Comparison of ENCODE assay signal across 1 cellular context in the genomic region with DNA sequence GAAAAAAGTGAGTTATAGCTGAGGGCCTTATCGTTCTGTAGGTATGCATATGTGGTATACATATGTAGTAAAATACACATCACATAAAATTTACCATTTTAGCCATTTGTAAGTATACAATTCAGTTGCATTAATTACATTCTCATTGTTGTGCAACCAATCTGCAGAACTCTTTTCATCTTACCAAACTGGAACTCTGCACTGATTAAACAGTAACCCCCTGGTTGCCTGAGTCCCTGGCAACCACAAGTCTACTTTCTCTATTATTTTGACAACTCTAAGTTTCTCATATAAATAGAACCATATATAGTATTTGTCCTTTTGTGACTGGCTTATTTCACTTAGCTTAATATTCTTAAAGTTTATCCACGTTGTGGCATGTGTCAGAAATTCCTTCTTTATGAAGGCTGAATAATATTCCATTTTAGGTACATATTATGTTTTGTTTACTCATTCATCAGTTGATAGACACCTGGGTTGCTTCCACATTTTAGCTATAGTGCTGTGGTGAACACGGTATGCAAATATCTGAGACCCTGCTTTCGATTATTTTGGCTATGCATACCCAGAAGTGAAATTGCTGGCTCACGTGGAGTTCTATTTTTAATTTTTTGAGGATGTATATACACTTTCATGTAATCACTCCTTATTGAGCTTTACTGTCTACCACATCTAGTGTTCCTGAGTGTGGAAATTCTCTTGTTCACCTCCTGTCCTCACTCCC.
TF ChIP-seq lines count a peak whose summit lies in the region.

No MANE protein-coding gene starts in this region.

TF ChIP-seq in GM12878, 131 proteins besides CTCF, POLR2A, EP300 and RAD21 (continued from another document and continues in another):
- TF ChIP-seq MYB (IDR thresholded peaks at IDR 0.05; ENCODE audit: borderline replicate concordance, low read depth, low read length) (no peak), CHD4 (IDR thresholded peaks at IDR 0.05) (no peak), SREBF1 (IDR thresholded peaks at IDR 0.05; ENCODE audit: low read length) (no peak), NR2F1 (conservative IDR thresholded peaks at IDR 0.05) (no peak), SMAD1 (IDR thresholded peaks at IDR 0.05; ENCODE audit: low read depth, partially characterized antibody) (no peak), RCOR1 (conservative IDR thresholded peaks at IDR 0.05; ENCODE audit: low read depth, low read length) (no peak), KLF5 (IDR thresholded peaks at IDR 0.05; ENCODE audit: partially characterized antibody) (no peak), ASH2L (IDR thresholded peaks at IDR 0.05; ENCODE audit: borderline replicate concordance, low read depth) (0 out of 2 replicates have a peak, but pooled peaks have one; percentile 37), RUNX3 (IDR thresholded peaks at IDR 0.05; ENCODE audit: low read length) (peak; percentile 53), CEBPB (IDR thresholded peaks at IDR 0.05; ENCODE audit: borderline replicate concordance in 1 of 2, low read depth in 2 of 2, low read length in 2 of 2) (peak in 1 of 2 experiments; percentile 29; a peak in 1 of 4 replicates), CHD1 (IDR thresholded peaks at IDR 0.05; ENCODE audit: low read depth, low read length) (no peak), FOXM1 (IDR thresholded peaks at IDR 0.05; ENCODE audit: low read depth, low read length) (no peak), SP1 (IDR thresholded peaks at IDR 0.05; ENCODE audit: low read depth, low read length) (no peak), TCF7 (IDR thresholded peaks at IDR 0.05; ENCODE audit: borderline replicate concordance) (no peak), PAX8 (IDR thresholded peaks at IDR 0.05) (no peak), ZNF24 (IDR thresholded peaks at IDR 0.05) (no peak), MEF2B (IDR thresholded peaks at IDR 0.05; ENCODE audit: partially characterized antibody, poor library complexity, severe bottlenecking) (peak; percentile 50), CBX3 (IDR thresholded peaks at IDR 0.05; ENCODE audit: borderline replicate concordance, low read depth) (no peak), EGR1 (IDR thresholded peaks at IDR 0.05; ENCODE audit: borderline replicate concordance in 1 of 2, low read depth in 2 of 2, low read length in 2 of 2) (no peak), YBX1 (IDR thresholded peaks at IDR 0.05) (no peak), CREB1 (IDR thresholded peaks at IDR 0.05; ENCODE audit: low read depth) (no peak), BMI1 (IDR thresholded peaks at IDR 0.05; ENCODE audit: borderline replicate concordance) (no peak), KAT2A (conservative IDR thresholded peaks at IDR 0.05; ENCODE audit: control insufficient read depth, low read depth, low read length) (no peak), TARDBP (IDR thresholded peaks at IDR 0.05; ENCODE audit: borderline replicate concordance) (no peak), MYC (IDR thresholded peaks at IDR 0.05; ENCODE audit: insufficient read depth, insufficient read length, insufficient replicate concordance, low read length, severe bottlenecking) (no peak), POLR2AphosphoS5 (IDR thresholded peaks at IDR 0.05; ENCODE audit: low read length) (no peak), FOS (IDR thresholded peaks at IDR 0.05; ENCODE audit: borderline replicate concordance, extremely low read depth, insufficient read length) (no peak), PAX5 (IDR thresholded peaks at IDR 0.05; ENCODE audit: borderline replicate concordance, low read depth, low read length) (no peak), RBBP5 (conservative IDR thresholded peaks at IDR 0.05) (no peak), YY1 (IDR thresholded peaks at IDR 0.05; ENCODE audit: low read depth, low read length) (no peak), RELA (IDR thresholded peaks at IDR 0.05; ENCODE audit: borderline replicate concordance, partially characterized antibody) (no peak), JUND (IDR thresholded peaks at IDR 0.05; ENCODE audit: low read depth, low read length) (no peak)
- TF ChIP-seq, protein P1, sequence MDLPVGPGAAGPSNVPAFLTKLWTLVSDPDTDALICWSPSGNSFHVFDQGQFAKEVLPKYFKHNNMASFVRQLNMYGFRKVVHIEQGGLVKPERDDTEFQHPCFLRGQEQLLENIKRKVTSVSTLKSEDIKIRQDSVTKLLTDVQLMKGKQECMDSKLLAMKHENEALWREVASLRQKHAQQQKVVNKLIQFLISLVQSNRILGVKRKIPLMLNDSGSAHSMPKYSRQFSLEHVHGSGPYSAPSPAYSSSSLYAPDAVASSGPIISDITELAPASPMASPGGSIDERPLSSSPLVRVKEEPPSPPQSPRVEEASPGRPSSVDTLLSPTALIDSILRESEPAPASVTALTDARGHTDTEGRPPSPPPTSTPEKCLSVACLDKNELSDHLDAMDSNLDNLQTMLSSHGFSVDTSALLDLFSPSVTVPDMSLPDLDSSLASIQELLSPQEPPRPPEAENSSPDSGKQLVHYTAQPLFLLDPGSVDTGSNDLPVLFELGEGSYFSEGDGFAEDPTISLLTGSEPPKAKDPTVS (IDR thresholded peaks at IDR 0.05; ENCODE audit: low read depth, low read length) = no peak
- TF ChIP-seq, protein P2, sequence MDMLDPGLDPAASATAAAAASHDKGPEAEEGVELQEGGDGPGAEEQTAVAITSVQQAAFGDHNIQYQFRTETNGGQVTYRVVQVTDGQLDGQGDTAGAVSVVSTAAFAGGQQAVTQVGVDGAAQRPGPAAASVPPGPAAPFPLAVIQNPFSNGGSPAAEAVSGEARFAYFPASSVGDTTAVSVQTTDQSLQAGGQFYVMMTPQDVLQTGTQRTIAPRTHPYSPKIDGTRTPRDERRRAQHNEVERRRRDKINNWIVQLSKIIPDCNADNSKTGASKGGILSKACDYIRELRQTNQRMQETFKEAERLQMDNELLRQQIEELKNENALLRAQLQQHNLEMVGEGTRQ (IDR thresholded peaks at IDR 0.05; ENCODE audit: borderline replicate concordance, low read depth, low read length) = no peak
- TF ChIP-seq, protein P3, sequence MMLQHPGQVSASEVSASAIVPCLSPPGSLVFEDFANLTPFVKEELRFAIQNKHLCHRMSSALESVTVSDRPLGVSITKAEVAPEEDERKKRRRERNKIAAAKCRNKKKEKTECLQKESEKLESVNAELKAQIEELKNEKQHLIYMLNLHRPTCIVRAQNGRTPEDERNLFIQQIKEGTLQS (IDR thresholded peaks at IDR 0.05; ENCODE audit: borderline replicate concordance, extremely low read depth, low read depth, low read length) = no peak
- TF ChIP-seq, protein P4, sequence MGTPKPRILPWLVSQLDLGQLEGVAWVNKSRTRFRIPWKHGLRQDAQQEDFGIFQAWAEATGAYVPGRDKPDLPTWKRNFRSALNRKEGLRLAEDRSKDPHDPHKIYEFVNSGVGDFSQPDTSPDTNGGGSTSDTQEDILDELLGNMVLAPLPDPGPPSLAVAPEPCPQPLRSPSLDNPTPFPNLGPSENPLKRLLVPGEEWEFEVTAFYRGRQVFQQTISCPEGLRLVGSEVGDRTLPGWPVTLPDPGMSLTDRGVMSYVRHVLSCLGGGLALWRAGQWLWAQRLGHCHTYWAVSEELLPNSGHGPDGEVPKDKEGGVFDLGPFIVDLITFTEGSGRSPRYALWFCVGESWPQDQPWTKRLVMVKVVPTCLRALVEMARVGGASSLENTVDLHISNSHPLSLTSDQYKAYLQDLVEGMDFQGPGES (IDR thresholded peaks at IDR 0.05) = no peak
- TF ChIP-seq, protein P5, sequence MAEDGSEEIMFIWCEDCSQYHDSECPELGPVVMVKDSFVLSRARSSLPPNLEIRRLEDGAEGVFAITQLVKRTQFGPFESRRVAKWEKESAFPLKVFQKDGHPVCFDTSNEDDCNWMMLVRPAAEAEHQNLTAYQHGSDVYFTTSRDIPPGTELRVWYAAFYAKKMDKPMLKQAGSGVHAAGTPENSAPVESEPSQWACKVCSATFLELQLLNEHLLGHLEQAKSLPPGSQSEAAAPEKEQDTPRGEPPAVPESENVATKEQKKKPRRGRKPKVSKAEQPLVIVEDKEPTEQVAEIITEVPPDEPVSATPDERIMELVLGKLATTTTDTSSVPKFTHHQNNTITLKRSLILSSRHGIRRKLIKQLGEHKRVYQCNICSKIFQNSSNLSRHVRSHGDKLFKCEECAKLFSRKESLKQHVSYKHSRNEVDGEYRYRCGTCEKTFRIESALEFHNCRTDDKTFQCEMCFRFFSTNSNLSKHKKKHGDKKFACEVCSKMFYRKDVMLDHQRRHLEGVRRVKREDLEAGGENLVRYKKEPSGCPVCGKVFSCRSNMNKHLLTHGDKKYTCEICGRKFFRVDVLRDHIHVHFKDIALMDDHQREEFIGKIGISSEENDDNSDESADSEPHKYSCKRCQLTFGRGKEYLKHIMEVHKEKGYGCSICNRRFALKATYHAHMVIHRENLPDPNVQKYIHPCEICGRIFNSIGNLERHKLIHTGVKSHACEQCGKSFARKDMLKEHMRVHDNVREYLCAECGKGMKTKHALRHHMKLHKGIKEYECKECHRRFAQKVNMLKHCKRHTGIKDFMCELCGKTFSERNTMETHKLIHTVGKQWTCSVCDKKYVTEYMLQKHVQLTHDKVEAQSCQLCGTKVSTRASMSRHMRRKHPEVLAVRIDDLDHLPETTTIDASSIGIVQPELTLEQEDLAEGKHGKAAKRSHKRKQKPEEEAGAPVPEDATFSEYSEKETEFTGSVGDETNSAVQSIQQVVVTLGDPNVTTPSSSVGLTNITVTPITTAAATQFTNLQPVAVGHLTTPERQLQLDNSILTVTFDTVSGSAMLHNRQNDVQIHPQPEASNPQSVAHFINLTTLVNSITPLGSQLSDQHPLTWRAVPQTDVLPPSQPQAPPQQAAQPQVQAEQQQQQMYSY (CRISPR knock-in tag; IDR thresholded peaks at IDR 0.05) = no peak
- TF ChIP-seq, protein P6, sequence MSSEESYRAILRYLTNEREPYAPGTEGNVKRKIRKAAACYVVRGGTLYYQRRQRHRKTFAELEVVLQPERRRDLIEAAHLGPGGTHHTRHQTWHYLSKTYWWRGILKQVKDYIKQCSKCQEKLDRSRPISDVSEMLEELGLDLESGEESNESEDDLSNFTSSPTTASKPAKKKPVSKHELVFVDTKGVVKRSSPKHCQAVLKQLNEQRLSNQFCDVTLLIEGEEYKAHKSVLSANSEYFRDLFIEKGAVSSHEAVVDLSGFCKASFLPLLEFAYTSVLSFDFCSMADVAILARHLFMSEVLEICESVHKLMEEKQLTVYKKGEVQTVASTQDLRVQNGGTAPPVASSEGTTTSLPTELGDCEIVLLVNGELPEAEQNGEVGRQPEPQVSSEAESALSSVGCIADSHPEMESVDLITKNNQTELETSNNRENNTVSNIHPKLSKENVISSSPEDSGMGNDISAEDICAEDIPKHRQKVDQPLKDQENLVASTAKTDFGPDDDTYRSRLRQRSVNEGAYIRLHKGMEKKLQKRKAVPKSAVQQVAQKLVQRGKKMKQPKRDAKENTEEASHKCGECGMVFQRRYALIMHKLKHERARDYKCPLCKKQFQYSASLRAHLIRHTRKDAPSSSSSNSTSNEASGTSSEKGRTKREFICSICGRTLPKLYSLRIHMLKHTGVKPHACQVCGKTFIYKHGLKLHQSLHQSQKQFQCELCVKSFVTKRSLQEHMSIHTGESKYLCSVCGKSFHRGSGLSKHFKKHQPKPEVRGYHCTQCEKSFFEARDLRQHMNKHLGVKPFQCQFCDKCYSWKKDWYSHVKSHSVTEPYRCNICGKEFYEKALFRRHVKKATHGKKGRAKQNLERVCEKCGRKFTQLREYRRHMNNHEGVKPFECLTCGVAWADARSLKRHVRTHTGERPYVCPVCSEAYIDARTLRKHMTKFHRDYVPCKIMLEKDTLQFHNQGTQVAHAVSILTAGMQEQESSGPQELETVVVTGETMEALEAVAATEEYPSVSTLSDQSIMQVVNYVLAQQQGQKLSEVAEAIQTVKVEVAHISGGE (CRISPR knock-in tag; IDR thresholded peaks at IDR 0.05) = no peak
- TF ChIP-seq, protein P7, sequence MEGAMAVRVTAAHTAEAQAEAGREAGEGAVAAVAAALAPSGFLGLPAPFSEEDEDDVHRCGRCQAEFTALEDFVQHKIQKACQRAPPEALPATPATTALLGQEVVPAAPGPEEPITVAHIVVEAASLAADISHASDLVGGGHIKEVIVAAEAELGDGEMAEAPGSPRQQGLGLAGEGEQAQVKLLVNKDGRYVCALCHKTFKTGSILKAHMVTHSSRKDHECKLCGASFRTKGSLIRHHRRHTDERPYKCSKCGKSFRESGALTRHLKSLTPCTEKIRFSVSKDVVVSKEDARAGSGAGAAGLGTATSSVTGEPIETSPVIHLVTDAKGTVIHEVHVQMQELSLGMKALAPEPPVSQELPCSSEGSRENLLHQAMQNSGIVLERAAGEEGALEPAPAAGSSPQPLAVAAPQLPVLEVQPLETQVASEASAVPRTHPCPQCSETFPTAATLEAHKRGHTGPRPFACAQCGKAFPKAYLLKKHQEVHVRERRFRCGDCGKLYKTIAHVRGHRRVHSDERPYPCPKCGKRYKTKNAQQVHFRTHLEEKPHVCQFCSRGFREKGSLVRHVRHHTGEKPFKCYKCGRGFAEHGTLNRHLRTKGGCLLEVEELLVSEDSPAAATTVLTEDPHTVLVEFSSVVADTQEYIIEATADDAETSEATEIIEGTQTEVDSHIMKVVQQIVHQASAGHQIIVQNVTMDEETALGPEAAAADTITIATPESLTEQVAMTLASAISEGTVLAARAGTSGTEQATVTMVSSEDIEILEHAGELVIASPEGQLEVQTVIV (IDR thresholded peaks at IDR 0.05; ENCODE audit: borderline replicate concordance, partially characterized antibody) = no peak
- TF ChIP-seq, protein P8, sequence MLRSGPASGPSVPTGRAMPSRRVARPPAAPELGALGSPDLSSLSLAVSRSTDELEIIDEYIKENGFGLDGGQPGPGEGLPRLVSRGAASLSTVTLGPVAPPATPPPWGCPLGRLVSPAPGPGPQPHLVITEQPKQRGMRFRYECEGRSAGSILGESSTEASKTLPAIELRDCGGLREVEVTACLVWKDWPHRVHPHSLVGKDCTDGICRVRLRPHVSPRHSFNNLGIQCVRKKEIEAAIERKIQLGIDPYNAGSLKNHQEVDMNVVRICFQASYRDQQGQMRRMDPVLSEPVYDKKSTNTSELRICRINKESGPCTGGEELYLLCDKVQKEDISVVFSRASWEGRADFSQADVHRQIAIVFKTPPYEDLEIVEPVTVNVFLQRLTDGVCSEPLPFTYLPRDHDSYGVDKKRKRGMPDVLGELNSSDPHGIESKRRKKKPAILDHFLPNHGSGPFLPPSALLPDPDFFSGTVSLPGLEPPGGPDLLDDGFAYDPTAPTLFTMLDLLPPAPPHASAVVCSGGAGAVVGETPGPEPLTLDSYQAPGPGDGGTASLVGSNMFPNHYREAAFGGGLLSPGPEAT (IDR thresholded peaks at IDR 0.05; ENCODE audit: low read depth) = peak; percentile 32; the same call in 1 of the 2 replicates
- TF ChIP-seq, protein P9, sequence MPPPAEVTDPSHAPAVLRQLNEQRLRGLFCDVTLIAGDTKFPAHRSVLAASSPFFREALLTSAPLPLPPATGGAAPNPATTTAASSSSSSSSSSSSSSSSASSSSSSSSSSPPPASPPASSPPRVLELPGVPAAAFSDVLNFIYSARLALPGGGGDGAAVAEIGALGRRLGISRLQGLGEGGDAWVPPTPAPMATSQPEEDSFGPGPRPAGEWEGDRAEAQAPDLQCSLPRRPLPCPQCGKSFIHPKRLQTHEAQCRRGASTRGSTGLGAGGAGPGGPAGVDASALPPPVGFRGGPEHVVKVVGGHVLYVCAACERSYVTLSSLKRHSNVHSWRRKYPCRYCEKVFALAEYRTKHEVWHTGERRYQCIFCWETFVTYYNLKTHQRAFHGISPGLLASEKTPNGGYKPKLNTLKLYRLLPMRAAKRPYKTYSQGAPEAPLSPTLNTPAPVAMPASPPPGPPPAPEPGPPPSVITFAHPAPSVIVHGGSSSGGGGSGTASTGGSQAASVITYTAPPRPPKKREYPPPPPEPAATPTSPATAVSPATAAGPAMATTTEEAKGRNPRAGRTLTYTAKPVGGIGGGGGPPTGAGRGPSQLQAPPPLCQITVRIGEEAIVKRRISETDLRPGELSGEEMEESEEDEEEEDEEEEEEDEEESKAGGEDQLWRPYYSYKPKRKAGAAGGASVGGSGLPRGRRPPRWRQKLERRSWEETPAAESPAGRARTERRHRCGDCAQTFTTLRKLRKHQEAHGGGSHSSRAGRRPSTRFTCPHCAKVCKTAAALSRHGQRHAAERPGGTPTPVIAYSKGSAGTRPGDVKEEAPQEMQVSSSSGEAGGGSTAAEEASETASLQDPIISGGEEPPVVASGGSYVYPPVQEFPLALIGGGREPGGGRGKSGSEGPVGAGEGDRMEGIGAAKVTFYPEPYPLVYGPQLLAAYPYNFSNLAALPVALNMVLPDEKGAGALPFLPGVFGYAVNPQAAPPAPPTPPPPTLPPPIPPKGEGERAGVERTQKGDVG (CRISPR knock-in tag; IDR thresholded peaks at IDR 0.05) = no peak
